In genomic region chr17:83079340-83079747, GRCh38 we compare ENCODE assay signal across 9 cellular contexts. TPM values are rescaled to one million over a fixed set of nuclear protein-coding genes. Genes with fewer than 3 reads are reported as not detected.
DNase-seq lines count a peak whose midpoint lies in the region; ATAC-seq, FAIRE-seq and TF ChIP-seq lines count a peak whose summit lies in the region.
"Had no signal": no experiment of that assay in that cellular context is flagged by ENCODE, and none has a peak within 500 bp of the region (broad histone marks: within the 10 kb centered on the region; RNA-seq: fewer than 3 reads in every experiment).

METRNL (plus strand) TSS chr17:83079609; CDS start chr17:83079816, 207 bp downstream.

- H3K27me3 ChIP-seq in right atrium auricular region, result no peaks in the 10 kb centered on the region

- peaks cover 8% of the 10 kb centered on the region for H3K36me3 Mint-ChIP-seq in progenitor cell of endocrine pancreas (ENCODE audit: insufficient read depth)

- peaks cover 0 to 48% of the 10 kb centered on the region in 2 donors for H3K4me1 ChIP-seq in right atrium auricular region

- no peaks in the 10 kb centered on the region for H3K36me3 ChIP-seq in right atrium auricular region

- H3K9me3 Mint-ChIP-seq in progenitor cell of endocrine pancreas (ENCODE audit: low read depth), result no peaks in the 10 kb centered on the region

- H3K27me3 Mint-ChIP-seq in progenitor cell of endocrine pancreas, result peaks cover 32% of the 10 kb centered on the region

- H3K27ac Mint-ChIP-seq in progenitor cell of endocrine pancreas, result peak within 1 kb of the TSS; percentile 82

- TF ChIP-seq CTCF in right atrium auricular region (IDR thresholded peaks at IDR 0.05), result no peak
- TF ChIP-seq CTCF in progenitor cell of endocrine pancreas (IDR thresholded peaks at IDR 0.05; ENCODE audit: unreplicated experiment), result no peak

- H3K4me1 Mint-ChIP-seq in progenitor cell of endocrine pancreas (ENCODE audit: low read depth), result peaks cover 33% of the 10 kb centered on the region

- H3K9me3 ChIP-seq in right atrium auricular region, result no peaks in the 10 kb centered on the region

- DNase-seq in DMS153 treated with DMSO at 0.1 percent for 48 hours (lab: John Stamatoyannopoulos, UW; ENCODE audit: unreplicated experiment) (peak; percentile 43), DMS153 (lab: John Stamatoyannopoulos, UW) (no peak), T-helper 1 cell (peak; percentile 26 to 59 (median 44)), anterior cingulate cortex (lab: John Stamatoyannopoulos, UW) (peak in 52 of 58 donors; percentile 9 to 76 (median 48)), right atrium auricular region (ENCODE audit: low spot score) (no peak), progenitor cell of endocrine pancreas (ENCODE audit: low spot score, unreplicated experiment) (peak; percentile 58), urothelium cell line (ENCODE audit: low spot score) (peak; percentile 97)

- no peak for FAIRE-seq in urothelium cell line (lab: Jason Lieb, UNC)
- FAIRE-seq: A204.1 had no signal

- ATAC-seq in HG03280 (IDR thresholded peaks at IDR 0.05; ENCODE audit: unreplicated experiment), result peak; percentile 56

- H3K27ac ChIP-seq in right atrium auricular region, result peak within 1 kb of the TSS; percentile 88 to 91

- H3K4me3 Mint-ChIP-seq in progenitor cell of endocrine pancreas (ENCODE audit: low read depth), result peak within 1 kb of the TSS; percentile 63

- peak within 1 kb of the TSS; percentile 80 to 84 for H3K4me3 ChIP-seq in right atrium auricular region

RNA-seq across cellular contexts. Expression of gene METRNL, which starts in this region (rescaled TPM):
- total RNA-seq in right atrium auricular region (100 to 1,000 TPM in 1 of 2 donors, 10 to 100 TPM in 1; 62.9 to 104 TPM), progenitor cell of endocrine pancreas (54.6 and 56.2 TPM in 2 replicates)

Comparison
In these comparisons a context has a peak if more than half of its experiments do, and no peak if none do; other contexts are left out.
1. DNase-seq: peak in DMS153 treated with DMSO at 0.1 percent for 48 hours (single experiment), T-helper 1 cell (5 of 5), anterior cingulate cortex (52 of 58), progenitor cell of endocrine pancreas (single experiment) and urothelium cell line (single experiment); none in DMS153 (single experiment) and right atrium auricular region (single experiment).